ENCODE assay signal across 8 cellular contexts in the genomic region with DNA sequence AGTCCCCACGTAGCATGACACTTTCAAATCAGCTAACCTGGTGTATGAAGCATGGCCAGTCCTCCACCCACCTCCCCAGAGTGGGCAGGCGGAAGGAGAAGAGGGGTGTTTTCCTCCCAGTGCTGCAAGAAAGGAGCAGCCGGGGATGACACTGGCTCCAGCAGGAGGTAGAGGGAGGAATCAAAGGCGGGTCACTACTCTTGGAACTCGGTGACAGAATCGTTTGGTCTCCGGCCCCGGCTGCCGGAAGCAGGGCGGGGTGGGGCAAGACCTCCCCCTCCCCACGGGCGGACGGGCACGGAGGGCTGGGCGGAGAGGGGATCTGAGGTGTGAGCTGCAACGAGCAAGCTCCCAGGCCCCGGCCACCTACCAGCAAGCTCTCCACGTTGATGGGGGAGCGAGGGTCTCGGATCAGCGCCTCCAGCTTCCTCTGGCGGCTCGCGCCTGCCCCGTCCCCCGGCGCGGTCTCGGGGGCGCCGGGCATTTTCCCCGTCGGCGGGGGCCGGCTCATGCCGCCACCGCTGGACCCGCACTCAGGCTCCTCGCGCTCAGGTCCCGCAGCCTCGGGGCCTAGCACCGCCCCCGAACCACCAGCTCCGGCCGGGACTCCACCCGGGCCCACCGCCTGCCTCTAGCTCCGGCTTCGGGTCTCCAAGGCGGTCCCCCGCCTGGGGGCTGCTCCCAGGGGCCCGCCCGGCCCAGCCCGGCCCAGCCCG. TPM values are rescaled to one million over a fixed set of nuclear protein-coding genes. Genes with fewer than 3 reads are reported as not detected.
DNase-seq lines count a peak whose midpoint lies in the region; ATAC-seq lines count a peak whose summit lies in the region.

No MANE protein-coding gene starts in this region.

- CTCF ChIA-PET in activated CD4-positive, alpha-beta T cell treated with anti-CD3 and anti-CD28 coated beads, Interleukin-2, amount 10 ng/mL, durations not matched to agents 7 days and 5 days (lab: Charles Lee), result interaction anchor here (0.7 to 1.5 kb wide), 3 partner anchors 212 to 240 kb away, joined by 3 to 5 read pairs (median 3); no protein-coding TSS in a partner anchor

- no peaks in the 10 kb centered on the region for H3K36me3 ChIP-seq in mesodermal cell (ENCODE audit: control insufficient read depth, insufficient read depth, low read length)

- H3K27ac Mint-ChIP-seq in activated CD4-positive, alpha-beta T cell treated with anti-CD3 and anti-CD28 coated beads, Interleukin-2, amount 10 ng/mL, durations not matched to agents 7 days and 5 days, result peak overlapping the region; percentile 92

- H3K9me3 Mint-ChIP-seq in activated CD4-positive, alpha-beta T cell treated with anti-CD3 and anti-CD28 coated beads, Interleukin-2, amount 10 ng/mL, durations not matched to agents 7 days and 5 days, result no peaks in the 10 kb centered on the region

- peaks cover 7% of the 10 kb centered on the region for H3K27me3 Mint-ChIP-seq in activated CD4-positive, alpha-beta T cell treated with anti-CD3 and anti-CD28 coated beads, Interleukin-2, amount 10 ng/mL, durations not matched to agents 7 days and 5 days

- H3K4me1 Mint-ChIP-seq in activated CD4-positive, alpha-beta T cell treated with anti-CD3 and anti-CD28 coated beads, Interleukin-2, amount 10 ng/mL, durations not matched to agents 7 days and 5 days, result peaks cover 29% of the 10 kb centered on the region

- POLR2A ChIA-PET in activated CD4-positive, alpha-beta T cell treated with anti-CD3 and anti-CD28 coated beads, Interleukin-2, amount 10 ng/mL, durations not matched to agents 7 days and 5 days (lab: Charles Lee), result no interaction called here

- H3K36me3 Mint-ChIP-seq in activated CD4-positive, alpha-beta T cell treated with anti-CD3 and anti-CD28 coated beads, Interleukin-2, amount 10 ng/mL, durations not matched to agents 7 days and 5 days (ENCODE audit: low read depth), result peaks cover 2% of the 10 kb centered on the region

- DNase-seq in NCI-H2227 (lab: John Stamatoyannopoulos, UW; ENCODE audit: unreplicated experiment), result peak; percentile 67
- DNase-seq in NCI-H2227 treated with DMSO at 0.1 percent for 48 hours (lab: John Stamatoyannopoulos, UW), result no peak
- DNase-seq in NCI-H1105 treated with DMSO at 0.1 percent for 48 hours (lab: John Stamatoyannopoulos, UW), result peak; percentile 33
- DNase-seq in activated CD4-positive, alpha-beta T cell treated with anti-CD3 and anti-CD28 coated beads, Interleukin-2, amount 10 ng/mL, durations not matched to agents 7 days and 5 days, result peak; percentile 37
- peak; percentile 79 for DNase-seq in ecto neural progenitor cell (ENCODE audit: low spot score)
- DNase-seq in stimulated activated naive CD8-positive, alpha-beta T cell treated with anti-CD3 and anti-CD28 coated beads, Interleukin-15, Interleukin-2, amounts not matched to agents 100 U/mL and 50 U/mL, for 24 hours, result peak; percentile 42

- H3K9me3 ChIP-seq in mesodermal cell (ENCODE audit: control insufficient read depth, low read length), result no peaks in the 10 kb centered on the region

- ATAC-seq in HG02588 (IDR thresholded peaks at IDR 0.05; ENCODE audit: unreplicated experiment), result peak; percentile 29
- peak; percentile 37 for ATAC-seq in stimulated activated naive CD8-positive, alpha-beta T cell treated with anti-CD3 and anti-CD28 coated beads, Interleukin-15, Interleukin-2, amounts not matched to agents 100 U/mL and 50 U/mL, for 24 hours

- peaks cover 26% of the 10 kb centered on the region for H3K4me1 ChIP-seq in mesodermal cell (ENCODE audit: control insufficient read depth, insufficient read depth, low read length, poor library complexity, severe bottlenecking)

- peak overlapping the region; percentile 91 for H3K27ac ChIP-seq in mesodermal cell (ENCODE audit: low read depth, low read length, severe bottlenecking)

- 0% methylated on average over 37 to 39 of the region's 56 CpGs for WGBS in mesodermal cell (ENCODE audit: insufficient coverage in 2 of 2), 2 experiments

- peak overlapping the region; percentile 95 for H3K4me3 Mint-ChIP-seq in activated CD4-positive, alpha-beta T cell treated with anti-CD3 and anti-CD28 coated beads, Interleukin-2, amount 10 ng/mL, durations not matched to agents 7 days and 5 days

- peak overlapping the region; percentile 99 for H3K4me3 ChIP-seq in mesodermal cell (ENCODE audit: extremely low read depth, insufficient read depth, low read length, poor library complexity, severe bottlenecking)

RNA-seq across cellular contexts. Expression of a gene that starts 0.7 kb away (rescaled TPM):
- total RNA-seq in activated CD4-positive, alpha-beta T cell treated with anti-CD3 and anti-CD28 coated beads, Interleukin-2, amount 10 ng/mL, durations not matched to agents 7 days and 5 days, result 10 to 100 TPM; 19.1 to 20.5 TPM
- polyA plus RNA-seq in mesodermal cell (2013, experiment 1 of 2), result 25.8 TPM
- 33.7 TPM for polyA plus RNA-seq in mesodermal cell (2013, experiment 2 of 2)
